25 cellular contexts compared by ENCODE assay signal in the genomic region with DNA sequence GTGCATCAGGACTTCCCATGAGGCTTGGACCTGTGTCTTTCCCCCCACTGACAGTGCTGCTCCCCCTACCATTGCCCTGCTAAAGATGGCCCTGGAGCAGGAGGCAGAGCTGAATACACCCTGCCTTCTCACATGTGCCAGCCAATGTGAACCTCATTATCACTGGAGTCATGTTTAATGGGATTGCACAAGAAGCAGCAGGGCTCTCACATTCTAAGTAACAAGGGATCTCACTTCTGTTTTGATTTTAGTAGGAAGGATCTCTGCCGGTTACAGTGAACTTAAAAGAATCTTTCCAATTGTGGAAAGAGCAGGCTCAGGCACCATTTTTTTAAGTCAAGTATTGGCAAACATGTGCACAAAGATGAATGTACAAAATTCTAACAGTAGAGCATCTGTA.
"Had no signal": no experiment of that assay in that cellular context is flagged by ENCODE, and none has a peak within 500 bp of the region (broad histone marks: within the 10 kb centered on the region; RNA-seq: fewer than 3 reads in every experiment).

No MANE protein-coding gene starts in this region.

- H3K27me3 ChIP-seq: breast epithelium had no signal

- H3K27ac ChIP-seq: breast epithelium, VCaP had no signal

- H3K36me3 ChIP-seq: breast epithelium had no signal

- ATAC-seq: activated CD4-positive, alpha-beta T cell treated with anti-CD3 and anti-CD28 coated beads for 36 hours; activated T-cell treated with anti-CD3 and anti-CD28 coated beads, Interleukin-2, amount 50 U/mL, for 72 hours; PC-3 had no signal

- H3K4me1 ChIP-seq: breast epithelium had no signal

- DNase-seq: activated CD4-positive, alpha-beta memory T cell treated with anti-CD3 and anti-CD28 coated beads, Interleukin-2, amount 10 ng/mL, durations not matched to agents 7 days and 5 days; activated CD4-positive, alpha-beta T cell treated with anti-CD3 and anti-CD28 coated beads for 36 hours; activated CD4-positive, alpha-beta T cell treated with anti-CD3 and anti-CD28 coated beads, Interleukin-2, amount 50 U/mL, for 1 hour; activated CD4-positive, CD25-positive, alpha-beta regulatory T cell; activated gamma-delta T cell treated with Interleukin-2 at 50 U/mL for 16 hours; activated naive CD4-positive, alpha-beta T cell treated with anti-CD3 and anti-CD28 coated beads, Interleukin-2, amount 10 ng/mL, durations not matched to agents 7 days and 5 days; activated naive CD8-positive, alpha-beta T cell treated with anti-CD3 and anti-CD28 coated beads for 36 hours; activated T-cell treated with anti-CD3 and anti-CD28 coated beads for 4 hours; activated T-cell treated with anti-CD3 and anti-CD28 coated beads, Interleukin-2, amount 50 U/mL, for 72 hours; anterior cingulate cortex; caudate nucleus; MM.1S; NCI-H1048; NCI-H146; NCI-H187 treated with DMSO at 0.1 percent for 48 hours; NCI-H2081 treated with DMSO at 0.1 percent for 48 hours; NCI-H2171 treated with DMSO at 0.1 percent for 48 hours; NCI-H226; NCI-H526; NCI-H774; PC-3; SHP77 treated with DMSO at 0.1 percent for 48 hours; T-helper 9 cell had no signal

- H3K4me3 ChIP-seq: breast epithelium had no signal
